15 cellular contexts compared by ENCODE assay signal in genomic region chr16:2769100-2769529, GRCh38. TPM values are rescaled to one million over a fixed set of nuclear protein-coding genes. Genes with fewer than 3 reads are reported as not detected.
DNase-seq lines count a peak whose midpoint lies in the region; ATAC-seq and TF ChIP-seq lines count a peak whose summit lies in the region.
"Had no signal": no experiment of that assay in that cellular context is flagged by ENCODE, and none has a peak within 500 bp of the region (broad histone marks: within the 10 kb centered on the region; RNA-seq: fewer than 3 reads in every experiment).

No MANE protein-coding gene starts in this region.

- H3K9me3 Mint-ChIP-seq in activated CD8-positive, alpha-beta T cell treated with anti-CD3 and anti-CD28 coated beads, Interleukin-2, amount 10 ng/mL, durations not matched to agents 7 days and 5 days (ENCODE audit: insufficient read depth), result no peaks in the 10 kb centered on the region

- intact Hi-C loops in left colon (cut with DNase I, micrococcal nuclease), result no loop called here
- intact Hi-C loops in spleen (cut with DNase I; ENCODE audit: low total_unique reads), result no loop called here

- no peak for ATAC-seq in activated CD8-positive, alpha-beta T cell treated with anti-CD3 and anti-CD28 coated beads, Interleukin-2, amount 10 ng/mL, durations not matched to agents 7 days and 5 days
- ATAC-seq in left colon, result peak; percentile 1

- DNase-seq in H7, result peak; percentile 56
- DNase-seq in activated CD8-positive, alpha-beta T cell treated with anti-CD3 and anti-CD28 coated beads, Interleukin-2, amount 10 ng/mL, durations not matched to agents 7 days and 5 days, result no peak
- DNase-seq in left colon, result no peak
- DNase-seq in spleen, result peak; percentile 59
- no peak for DNase-seq in T1000 (lab: John Stamatoyannopoulos, UW)
- DNase-seq in SHP77 treated with DMSO at 0.1 percent for 48 hours (lab: John Stamatoyannopoulos, UW), result no peak
- no peak for DNase-seq in NCI-H2196 treated with DMSO at 0.1 percent for 48 hours (lab: John Stamatoyannopoulos, UW; ENCODE audit: unreplicated experiment)
- no peak for DNase-seq in D341Med (ENCODE audit: low spot score)
- DNase-seq: CD4-positive, CD25-positive, alpha-beta regulatory T cell; GF-D8; hypothalamus; NCI-H526 treated with DMSO at 0.1 percent for 48 hours had no signal

- H3K36me3 ChIP-seq in H7 (replicated peaks; ENCODE audit: control insufficient read depth, insufficient read depth, low read length) (peaks cover 66% of the 10 kb centered on the region), spleen (peaks cover 16 to 100% (median 98%) of the 10 kb centered on the region in 6 donors)

- no peaks in the 10 kb centered on the region for H3K27me3 Mint-ChIP-seq in activated CD8-positive, alpha-beta T cell treated with anti-CD3 and anti-CD28 coated beads, Interleukin-2, amount 10 ng/mL, durations not matched to agents 7 days and 5 days (ENCODE audit: low read depth)

- peaks cover 84% of the 10 kb centered on the region for H3K36me3 Mint-ChIP-seq in activated CD8-positive, alpha-beta T cell treated with anti-CD3 and anti-CD28 coated beads, Interleukin-2, amount 10 ng/mL, durations not matched to agents 7 days and 5 days (ENCODE audit: low read depth)

- peaks cover 3% of the 10 kb centered on the region for H3K4me1 Mint-ChIP-seq in activated CD8-positive, alpha-beta T cell treated with anti-CD3 and anti-CD28 coated beads, Interleukin-2, amount 10 ng/mL, durations not matched to agents 7 days and 5 days (ENCODE audit: low read depth)

- H3K9me3 ChIP-seq in spleen, result no peaks in the 10 kb centered on the region
- H3K9me3 ChIP-seq: ascending aorta had no signal

- no peak for TF ChIP-seq CTCF in spleen (IDR thresholded peaks at IDR 0.05 in 8 of 11, conservative IDR thresholded peaks at IDR 0.05 in 3 of 11)

- 71 to 88% (median 85%) methylated on average over 10 to 11 of the region's 11 CpGs for WGBS in spleen, 5 donors

- H3K4me3 Mint-ChIP-seq in activated CD8-positive, alpha-beta T cell treated with anti-CD3 and anti-CD28 coated beads, Interleukin-2, amount 10 ng/mL, durations not matched to agents 7 days and 5 days, result no peak overlapping the region

- H3K27ac ChIP-seq in spleen, result peak overlapping the region in 2 of 8 donors; percentile 17 to 21
- H3K27ac ChIP-seq: ascending aorta had no signal

- H3K27me3 ChIP-seq in H7 (ENCODE audit: control insufficient read depth, insufficient read depth, low read length) (no peaks in the 10 kb centered on the region), spleen (replicated peaks in 1 of 7) (no peaks in the 10 kb centered on the region)
- H3K27me3 ChIP-seq: ascending aorta had no signal

- CTCF ChIA-PET in activated CD8-positive, alpha-beta T cell treated with anti-CD3 and anti-CD28 coated beads, Interleukin-2, amount 10 ng/mL, durations not matched to agents 7 days and 5 days (lab: Charles Lee), result no interaction called here

- POLR2A ChIA-PET in activated CD8-positive, alpha-beta T cell treated with anti-CD3 and anti-CD28 coated beads, Interleukin-2, amount 10 ng/mL, durations not matched to agents 7 days and 5 days (lab: Charles Lee), result interaction anchor here (1.0 kb wide), 1 partner anchor 249 kb away, joined by 4 read pairs; the partner anchor contains the start of gene AMDHD2

- peaks cover 0 to 49% (median 16%) of the 10 kb centered on the region in 6 donors for H3K4me1 ChIP-seq in spleen
- H3K4me1 ChIP-seq: ascending aorta had no signal

- no peak overlapping the region for H3K4me3 ChIP-seq in H7 (ENCODE audit: insufficient read depth, low read depth, low read length)
- H3K4me3 ChIP-seq in spleen, result no peak overlapping the region
- H3K4me3 ChIP-seq: ascending aorta, lung had no signal

- TF ChIP-seq POLR2A in spleen (IDR thresholded peaks at IDR 0.05), result no peak

- H3K27ac Mint-ChIP-seq in activated CD8-positive, alpha-beta T cell treated with anti-CD3 and anti-CD28 coated beads, Interleukin-2, amount 10 ng/mL, durations not matched to agents 7 days and 5 days, result peak overlapping the region; percentile 30

RNA-seq across cellular contexts. Expression of gene ELOB, which starts 8.0 kb away (rescaled TPM):
- total RNA-seq in H7 (2014; rRNA removed; shearing (Covaris generic)), result 236 and 269 TPM in 2 replicates
- total RNA-seq in activated CD8-positive, alpha-beta T cell treated with anti-CD3 and anti-CD28 coated beads, Interleukin-2, amount 10 ng/mL, durations not matched to agents 7 days and 5 days, result 100 to 1,000 TPM; 163 to 182 TPM
- 100 to 1,000 TPM; 209 to 336 TPM for total RNA-seq in left colon
- 100 to 1,000 TPM; 128 to 467 (median 134) TPM for total RNA-seq in spleen
- 100 to 1,000 TPM; 233 to 378 (median 247) TPM for polyA plus RNA-seq in spleen

RNA-seq across cellular contexts. Expression of gene SRRM2, which starts 16.7 kb away (rescaled TPM):
- 69.0 and 96.1 TPM in 2 replicates for total RNA-seq in H7 (2014; rRNA removed; shearing (Covaris generic))
- 100 to 1,000 TPM; 501 to 511 TPM for total RNA-seq in activated CD8-positive, alpha-beta T cell treated with anti-CD3 and anti-CD28 coated beads, Interleukin-2, amount 10 ng/mL, durations not matched to agents 7 days and 5 days
- total RNA-seq in left colon (100 to 1,000 TPM; 476 to 593 TPM), spleen (100 to 1,000 TPM; 590 to 922 (median 875) TPM)
- 1,000 to 10,000 TPM in 1 of 3 donors, 100 to 1,000 TPM in 2; 239 to 1,169 (median 672) TPM for polyA plus RNA-seq in spleen

RNA-seq across cellular contexts. Expression of gene PRSS33, which starts 18.2 kb away (rescaled TPM):
- total RNA-seq in H7 (2014; rRNA removed; shearing (Covaris generic)), result not detected in 2 replicates
- total RNA-seq in activated CD8-positive, alpha-beta T cell treated with anti-CD3 and anti-CD28 coated beads, Interleukin-2, amount 10 ng/mL, durations not matched to agents 7 days and 5 days, result not detected
- total RNA-seq in left colon (not detected), spleen (under 1 TPM in 2 of 7 donors, not detected in 5; 0.32 to 0.67 TPM)
- under 1 TPM in 1 of 3 donors, not detected in 2; 0.03 TPM for polyA plus RNA-seq in spleen
- total RNA-seq: CD4-positive, CD25-positive, alpha-beta regulatory T cell; pulmonary artery endothelial cell had no signal
- polyA plus RNA-seq: CD4-positive, CD25-positive, alpha-beta regulatory T cell had no signal

RNA-seq across cellular contexts. Expression of gene PRSS41, which starts 29.2 kb away (rescaled TPM):
- not detected in 2 replicates for total RNA-seq in H7 (2014; rRNA removed; shearing (Covaris generic))
- total RNA-seq in activated CD8-positive, alpha-beta T cell treated with anti-CD3 and anti-CD28 coated beads, Interleukin-2, amount 10 ng/mL, durations not matched to agents 7 days and 5 days, result not detected
- total RNA-seq in left colon (not detected), spleen (not detected)
- not detected for polyA plus RNA-seq in spleen
- total RNA-seq: ascending aorta; CD4-positive, CD25-positive, alpha-beta regulatory T cell; lung; pulmonary artery endothelial cell had no signal
- polyA plus RNA-seq: CD4-positive, CD25-positive, alpha-beta regulatory T cell; lung had no signal

RNA-seq across cellular contexts. Expression of gene PRSS21, which starts 47.9 kb away (rescaled TPM):
- 0.42 and 1.5 TPM in 2 replicates for total RNA-seq in H7 (2014; rRNA removed; shearing (Covaris generic))
- 1 to 10 TPM; 5.2 to 6.0 TPM for total RNA-seq in activated CD8-positive, alpha-beta T cell treated with anti-CD3 and anti-CD28 coated beads, Interleukin-2, amount 10 ng/mL, durations not matched to agents 7 days and 5 days
- total RNA-seq in left colon (1 to 10 TPM; 1.7 to 6.4 TPM), spleen (1 to 10 TPM in 6 of 7 donors, under 1 TPM in 1; 0.81 to 4.9 (median 1.5) TPM)
- 1 to 10 TPM in 2 of 3 donors, under 1 TPM in 1; 0.49 to 3.4 (median 1.8) TPM for polyA plus RNA-seq in spleen
- total RNA-seq: ascending aorta; CD4-positive, CD25-positive, alpha-beta regulatory T cell had no signal

Comparison
In these comparisons a context has a peak if more than half of its experiments do, and no peak if none do; other contexts are left out.
1. DNase-seq: peak in H7 (single experiment) and spleen (single experiment); none in activated CD8-positive, alpha-beta T cell treated with anti-CD3 and anti-CD28 coated beads, Interleukin-2, amount 10 ng/mL, durations not matched to agents 7 days and 5 days (single experiment), left colon (0 of 2), T1000 (single experiment), SHP77 treated with DMSO at 0.1 percent for 48 hours (single experiment), NCI-H2196 treated with DMSO at 0.1 percent for 48 hours (single experiment) and D341Med (single experiment).